Comparison of ENCODE assay signal across 9 cellular contexts in genomic region chr5:149240354-149240998, GRCh38. TPM values are rescaled to one million over a fixed set of nuclear protein-coding genes. Genes with fewer than 3 reads are reported as not detected.
DNase-seq lines count a peak whose midpoint lies in the region; ATAC-seq, FAIRE-seq and TF ChIP-seq lines count a peak whose summit lies in the region.
"Had no signal": no experiment of that assay in that cellular context is flagged by ENCODE, and none has a peak within 500 bp of the region (broad histone marks: within the 10 kb centered on the region; RNA-seq: fewer than 3 reads in every experiment).

No MANE protein-coding gene starts in this region.

- peaks cover 50 to 77% (median 59%) of the 10 kb centered on the region in 3 donors for H3K4me1 Mint-ChIP-seq in T-cell

- no peaks in the 10 kb centered on the region for H3K9me3 Mint-ChIP-seq in T-cell

- H3K27ac ChIP-seq in brain microvascular endothelial cell (no peak overlapping the region), osteoblast (ENCODE audit: low read depth, low read length) (no peak overlapping the region)

- peak; percentile 94 to 99 (median 98) for ATAC-seq in T-cell (replicated peaks in 1 of 4)

- H3K36me3 Mint-ChIP-seq in T-cell = no peaks in the 10 kb centered on the region

- in situ Hi-C loops in brain microvascular endothelial cell (cut with HindIII; ENCODE audit: low pct_ligation_motif_present, low sequenced_read_pairs) = no loop called here

- H2AFZ ChIP-seq in osteoblast (ENCODE audit: low read length) = no peak overlapping the region

- H3K4me1 ChIP-seq in osteoblast (ENCODE audit: insufficient read depth, low read length) = no peaks in the 10 kb centered on the region

- H3K36me3 ChIP-seq in brain microvascular endothelial cell (replicated peaks) (no peaks in the 10 kb centered on the region), osteoblast (ENCODE audit: insufficient read depth, low read length) (no peaks in the 10 kb centered on the region)
- H3K36me3 ChIP-seq: MG63 had no signal

- H3K27me3 ChIP-seq in brain microvascular endothelial cell (replicated peaks) (no peaks in the 10 kb centered on the region), osteoblast (ENCODE audit: insufficient read depth, low read length) (no peaks in the 10 kb centered on the region)
- H3K27me3 ChIP-seq: MG63 had no signal

- H3K27me3 Mint-ChIP-seq in T-cell = no peaks in the 10 kb centered on the region

- no peak overlapping the region for H3K4me2 ChIP-seq in osteoblast (ENCODE audit: insufficient read depth, low read length)

- CTCF ChIA-PET in T-cell (lab: Charles Lee) = interaction anchor here in 1 of 2 donors (0.9 to 1.9 kb wide), 4 partner anchors 11 to 99 kb away, joined by 3 to 8 read pairs (median 4); partner anchors contain the start of gene ABLIM3

- H3K9me3 ChIP-seq in osteoblast (ENCODE audit: low read depth, low read length) = no peaks in the 10 kb centered on the region
- H3K9me3 ChIP-seq: MG63 had no signal

- no peaks in the 10 kb centered on the region for H3K79me2 ChIP-seq in osteoblast (ENCODE audit: insufficient read depth, low read length)

- peak; percentile 57 for DNase-seq in GM12865 (ENCODE audit: low read depth)
- peak; percentile 55 to 93 (median 84) for DNase-seq in T-cell
- DNase-seq in activated naive CD4-positive, alpha-beta T cell treated with Interleukin-2 at 50 U/mL for 16 hours = peak; percentile 81
- peak; percentile 39 to 61 for DNase-seq in stimulated activated CD4-positive, alpha-beta T cell treated with anti-CD3 and anti-CD28 coated beads, Interleukin-1b, Interleukin-23, amount 100 ng/mL, for 1 hour (ENCODE audit: low read depth in 2 of 2)
- no peak for DNase-seq in NCI-H524 (lab: John Stamatoyannopoulos, UW)
- DNase-seq in brain microvascular endothelial cell = no peak
- DNase-seq in urothelium cell line (ENCODE audit: low spot score) = no peak
- no peak for DNase-seq in osteoblast (ENCODE audit: insufficient read length, low spot score, missing footprints)
- DNase-seq: MG63 had no signal

- peak overlapping the region; percentile 21 to 81 (median 54) for H3K4me3 Mint-ChIP-seq in T-cell

- H3K4me3 ChIP-seq in GM12865 (ENCODE audit: low read depth, low read length) = no peak overlapping the region
- no peak overlapping the region for H3K4me3 ChIP-seq in brain microvascular endothelial cell (ENCODE audit: low read depth, low read length)
- no peak overlapping the region for H3K4me3 ChIP-seq in osteoblast (ENCODE audit: insufficient read depth, low read length)
- H3K4me3 ChIP-seq: MG63 had no signal

- peak overlapping the region; percentile 82 to 90 for H3K27ac Mint-ChIP-seq in T-cell

- FAIRE-seq in urothelium cell line (lab: Jason Lieb, UNC) = no peak

- TF ChIP-seq CTCF in GM12865 (IDR thresholded peaks at IDR 0.05; ENCODE audit: insufficient read depth, low read depth, low read length, missing control alignments) (no peak), brain microvascular endothelial cell (IDR thresholded peaks at IDR 0.05; ENCODE audit: low read depth, low read length, missing control alignments) (no peak), osteoblast (IDR thresholded peaks at IDR 0.05; ENCODE audit: extremely low read depth, low read depth, low read length) (no peak)

- POLR2A ChIA-PET in T-cell (lab: Charles Lee) = no interaction called here

- no peaks in the 10 kb centered on the region for H4K20me1 ChIP-seq in osteoblast (ENCODE audit: insufficient read depth, low read length)

RNA-seq across cellular contexts. Expression of gene AFAP1L1, which starts 31.2 kb away (rescaled TPM):
- total RNA-seq in T-cell (under 1 TPM; 0.20 to 0.99 (median 0.50) TPM), osteoblast (1.1 and 1.5 TPM in 2 replicates)

Comparison
In these comparisons a context has a peak if more than half of its experiments do, and no peak if none do; other contexts are left out.
1. DNase-seq: peak in GM12865 (single experiment), T-cell (34 of 34), activated naive CD4-positive, alpha-beta T cell treated with Interleukin-2 at 50 U/mL for 16 hours (single experiment) and stimulated activated CD4-positive, alpha-beta T cell treated with anti-CD3 and anti-CD28 coated beads, Interleukin-1b, Interleukin-23, amount 100 ng/mL, for 1 hour (2 of 2); none in NCI-H524 (0 of 2), brain microvascular endothelial cell (single experiment), urothelium cell line (single experiment) and osteoblast (single experiment).